Comparison of ENCODE assay signal across 8 cellular contexts in the genomic region with DNA sequence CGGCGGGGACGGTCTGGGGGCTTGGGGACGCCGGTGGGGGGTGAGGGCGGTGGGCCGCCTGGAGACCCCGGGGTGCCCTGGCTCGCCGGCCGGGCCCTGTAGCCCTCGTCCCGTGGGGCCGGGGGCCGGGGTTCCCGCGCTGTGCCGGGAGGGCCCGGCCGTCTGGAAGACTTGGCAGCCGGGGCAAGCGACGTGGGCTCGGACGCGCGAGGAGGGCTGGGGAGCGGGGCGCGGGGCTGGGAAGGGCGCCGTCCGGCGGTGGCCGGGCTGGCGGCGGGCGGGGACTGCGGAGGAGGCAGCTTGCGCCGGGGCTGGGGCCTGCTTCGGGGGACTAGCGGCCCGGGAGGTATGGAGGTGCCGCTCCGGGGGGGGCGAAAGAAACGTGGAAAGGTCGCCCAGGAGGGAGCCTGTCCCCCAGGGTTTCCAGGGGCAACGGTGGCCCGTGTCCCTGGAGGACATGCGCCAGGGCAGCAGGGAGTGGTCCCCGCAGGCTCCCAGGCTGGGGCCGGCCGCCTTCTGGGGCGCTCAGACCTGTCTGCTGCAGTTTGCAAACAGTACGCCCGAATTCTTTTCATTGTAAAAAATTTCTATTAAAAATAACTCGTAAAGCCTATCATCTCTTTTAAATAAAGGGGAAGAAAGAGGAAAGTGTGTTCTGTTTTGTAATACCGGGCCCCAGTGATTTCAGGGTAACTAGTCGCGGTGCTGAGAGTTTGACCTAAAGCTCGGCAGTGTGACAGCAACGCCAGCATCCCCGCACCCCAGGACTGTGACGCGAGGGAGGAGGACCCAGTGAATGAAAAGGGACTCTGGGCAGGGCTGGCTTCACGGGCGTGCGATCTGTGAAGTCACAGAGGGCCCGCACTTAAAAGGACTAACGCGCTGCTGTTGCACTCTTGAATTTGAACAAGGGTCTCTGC. TPM values are rescaled to one million over a fixed set of nuclear protein-coding genes. Genes with fewer than 3 reads are reported as not detected.
DNase-seq lines count a peak whose midpoint lies in the region; ATAC-seq and TF ChIP-seq lines count a peak whose summit lies in the region.

No MANE protein-coding gene starts in this region.

- DNase-seq in CD14-positive monocyte (ENCODE audit: low spot score) = peak; percentile 86
- DNase-seq in T follicular helper cell (ENCODE audit: low read depth) = peak; percentile 40
- peak; percentile 81 for DNase-seq in hepatocyte (ENCODE audit: low spot score)
- peak; percentile 73 for DNase-seq in retina
- no peak for DNase-seq in NCI-H446 treated with DMSO at 0.1 percent for 48 hours (lab: John Stamatoyannopoulos, UW)

- peak overlapping the region; percentile 96 for H3K4me2 ChIP-seq in hepatocyte

- peaks cover 17% of the 10 kb centered on the region for H3K4me1 ChIP-seq in hepatocyte (ENCODE audit: insufficient read depth)

- no peaks in the 10 kb centered on the region for H3K27me3 ChIP-seq in hepatocyte

- H3K9me2 ChIP-seq in hepatocyte (replicated peaks; ENCODE audit: insufficient read depth) = no peaks in the 10 kb centered on the region

- peak overlapping the region; percentile 72 for H3K27ac ChIP-seq in angular gyrus (ENCODE audit: low read depth, low read length)
- peak overlapping the region; percentile 98 for H3K27ac ChIP-seq in hepatocyte

- peaks cover 3% of the 10 kb centered on the region for H4K20me1 ChIP-seq in hepatocyte (ENCODE audit: insufficient read depth, poor library complexity, severe bottlenecking)

- peak; percentile 54 for ATAC-seq in GM19452 (IDR thresholded peaks at IDR 0.05; ENCODE audit: unreplicated experiment)
- peak; percentile 35 for ATAC-seq in HG03521 (IDR thresholded peaks at IDR 0.05; ENCODE audit: unreplicated experiment)

- peaks cover 29% of the 10 kb centered on the region for H3K79me2 ChIP-seq in hepatocyte

- H3K27me3 Mint-ChIP-seq in CD14-positive monocyte (ENCODE audit: low read depth in 3 of 3) = peaks cover 52 to 59% (median 55%) of the 10 kb centered on the region in 3 donors

- H3K4me3 Mint-ChIP-seq in CD14-positive monocyte = peak overlapping the region; percentile 78 to 85

- H3K9me3 Mint-ChIP-seq in CD14-positive monocyte = peaks cover 0 to 4% (median 3%) of the 10 kb centered on the region in 7 donors

- no peaks in the 10 kb centered on the region for H3K9me3 ChIP-seq in hepatocyte (ENCODE audit: low read depth)

- 5% methylated on average over 29 of the region's 73 CpGs for WGBS in hepatocyte (ENCODE audit: low lambda C conversion rate, missing lambda C conversion rate)

- peak overlapping the region in 4 of 7 donors; percentile 67 to 83 (median 78) for H3K27ac Mint-ChIP-seq in CD14-positive monocyte

- no peak for TF ChIP-seq CTCF in CD14-positive monocyte (IDR thresholded peaks at IDR 0.05)
- TF ChIP-seq CTCF in hepatocyte (IDR thresholded peaks at IDR 0.05; ENCODE audit: poor library complexity) = no peak

- H3K4me3 ChIP-seq in hepatocyte = peak overlapping the region; percentile 84

- intact Hi-C loops in CD14-positive monocyte (cut with micrococcal nuclease) = loop anchor here (1.0 to 10.0 kb wide), 3 partner anchors 132 to 148 kb away; no protein-coding TSS in a partner anchor

- peaks cover 22% of the 10 kb centered on the region for H3K4me1 Mint-ChIP-seq in CD14-positive monocyte

- peak overlapping the region; percentile 68 for H2AFZ ChIP-seq in hepatocyte

- peaks cover 3 to 22% of the 10 kb centered on the region in 2 donors for H3K36me3 Mint-ChIP-seq in CD14-positive monocyte

- H3K36me3 ChIP-seq in hepatocyte (replicated peaks; ENCODE audit: insufficient read depth, low read depth) = no peaks in the 10 kb centered on the region

RNA-seq across cellular contexts. Expression of a gene that starts 0.8 kb away (rescaled TPM):
- polyA plus RNA-seq in CD14-positive monocyte (1 to 10 TPM; 2.4 to 3.1 TPM), hepatocyte (27.6 and 28.9 TPM in 2 replicates)
- total RNA-seq in hepatocyte = 23.6 and 29.9 TPM in 2 replicates
